In the genomic region with DNA sequence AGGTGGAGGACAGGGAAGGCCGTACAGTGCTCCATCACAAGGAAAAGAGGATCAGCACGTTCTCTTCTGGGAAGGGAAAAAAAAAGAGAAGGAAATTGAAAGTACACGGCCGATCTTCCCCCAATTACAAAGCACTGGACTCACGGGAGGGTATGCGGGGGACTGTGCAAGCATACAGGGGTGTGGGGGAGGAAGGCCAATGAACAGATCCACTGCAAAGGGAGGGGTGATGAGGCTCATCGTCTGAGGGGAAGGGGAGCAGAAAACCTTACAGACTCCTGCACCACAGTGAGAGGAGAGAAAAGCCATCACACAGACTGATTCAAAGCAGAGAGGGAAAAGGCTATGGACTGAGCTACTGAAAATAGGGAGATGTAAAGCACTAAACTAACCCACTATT, we compare ENCODE assay signal across 9 cellular contexts. TPM values are rescaled to one million over a fixed set of nuclear protein-coding genes. Genes with fewer than 3 reads are reported as not detected.
DNase-seq lines count a peak whose midpoint lies in the region; ATAC-seq, FAIRE-seq and TF ChIP-seq lines count a peak whose summit lies in the region.
"Had no signal": no experiment of that assay in that cellular context is flagged by ENCODE, and none has a peak within 500 bp of the region (broad histone marks: within the 10 kb centered on the region; RNA-seq: fewer than 3 reads in every experiment).

No MANE protein-coding gene starts in this region.

- no peak for TF ChIP-seq RAD21 in GM12878 (IDR thresholded peaks at IDR 0.05; ENCODE audit: insufficient read depth, low read depth, low read length)

- H3K4me3 ChIP-seq in right cardiac atrium (ENCODE audit: low read length) (peak overlapping the region; percentile 67), GM12878 (peak overlapping the region; percentile 64), mesendoderm (ENCODE audit: low read length) (no peak overlapping the region)

- TF ChIP-seq CTCF in GM12878 (IDR thresholded peaks at IDR 0.05 in 2 of 3, conservative IDR thresholded peaks at IDR 0.05 in 1 of 3; ENCODE audit: control insufficient read depth in 2 of 3, extremely low read depth in 1 of 3, insufficient read depth in 1 of 3, low read depth in 3 of 3, low read length in 3 of 3) = no peak

- H3K18ac ChIP-seq in mesendoderm (ENCODE audit: low read length) = no peak overlapping the region

- RAD21 ChIA-PET in GM12878 (lab: Charles Lee; ENCODE audit: unreplicated experiment) = interaction anchor here (1.1 to 2.1 kb wide), 2 partner anchors 21 to 144 kb away, joined by 4 to 10 read pairs; no protein-coding TSS in a partner anchor

- 30% methylated on average over 7 of the region's 7 CpGs for WGBS in right cardiac atrium
- WGBS in GM12878 (ENCODE audit: insufficient coverage, insufficient replicate concordance, low lambda C conversion rate, missing lambda C conversion rate) = 24% methylated on average over 5 of the region's 7 CpGs
- no CpG with 5 or more reads among the region's 7 CpGs for WGBS in mesendoderm (ENCODE audit: extremely low coverage, insufficient coverage, low lambda C conversion rate)

- H3K4me1 ChIP-seq in right cardiac atrium (ENCODE audit: control insufficient read depth, insufficient read depth, low read length) = peaks cover 11% of the 10 kb centered on the region
- H3K4me1 ChIP-seq in GM12878 (ENCODE audit: control insufficient read depth, insufficient read depth, low read length) = peaks cover 2% of the 10 kb centered on the region; the same call in 1 of the 2 replicates
- no peaks in the 10 kb centered on the region for H3K4me1 ChIP-seq in mesendoderm (ENCODE audit: control insufficient read depth, low read depth, low read length)

- DNase-seq in right cardiac atrium = no peak
- DNase-seq in Right ventricle myocardium superior = no peak
- no peak for DNase-seq in GM12878 (ENCODE audit: low read depth, low spot score)
- DNase-seq in mesendoderm = no peak
- no peak for DNase-seq in H54 (ENCODE audit: insufficient read length, low spot score)
- no peak for DNase-seq in EL

- no peak overlapping the region for H4K8ac ChIP-seq in mesendoderm (ENCODE audit: low read depth, low read length)

- no peaks in the 10 kb centered on the region for H3K79me1 ChIP-seq in mesendoderm (ENCODE audit: low read length)

- POLR2A ChIA-PET in GM12878 (lab: Charles Lee) = interaction anchor here (0.5 to 3.0 kb wide), 6 partner anchors 8 to 206 kb away, joined by 3 to 9 read pairs (median 4); no protein-coding TSS in a partner anchor

- no peak overlapping the region for H2AK5ac ChIP-seq in mesendoderm (ENCODE audit: low read length)

- H3K36me3 ChIP-seq in GM12878 (ENCODE audit: control insufficient read depth in 2 of 2, insufficient read depth in 2 of 2, low read length in 1 of 2) = no peaks in the 10 kb centered on the region; a peak in 1 of 4 replicates
- no peaks in the 10 kb centered on the region for H3K36me3 ChIP-seq in mesendoderm (ENCODE audit: control insufficient read depth, insufficient read depth, low read length)

- no peak for TF ChIP-seq EP300 in GM12878 (IDR thresholded peaks at IDR 0.05; ENCODE audit: borderline replicate concordance in 1 of 2, control insufficient read depth in 1 of 2, low read depth in 2 of 2, low read length in 2 of 2)

- H3K79me2 ChIP-seq in GM12878 (ENCODE audit: control insufficient read depth, insufficient read depth, low read length) = peaks cover 28% of the 10 kb centered on the region
- peaks cover 3% of the 10 kb centered on the region for H3K79me2 ChIP-seq in mesendoderm (ENCODE audit: control insufficient read depth, insufficient read depth, low read length)

- FAIRE-seq in GM12878 (lab: Jason Lieb, UNC) (no peak), H54 (lab: Jason Lieb, UNC) (no peak)
- FAIRE-seq: TTC549 had no signal

- ATAC-seq in right cardiac atrium (no peak), Right ventricle myocardium superior (ENCODE audit: poor library complexity) (no peak), GM12878 (no peak), GM21737 (IDR thresholded peaks at IDR 0.05; ENCODE audit: unreplicated experiment) (no peak), GM21576 (IDR thresholded peaks at IDR 0.05; ENCODE audit: unreplicated experiment) (no peak)

- no peak overlapping the region for H2BK15ac ChIP-seq in mesendoderm (replicated peaks; ENCODE audit: low read depth)

- CTCF ChIA-PET in GM12878 (lab: Yijun Ruan, JAX) = interaction anchor here (0.9 to 2.9 kb wide), 5 partner anchors 9 to 152 kb away, joined by 3 to 12 read pairs (median 3); a partner anchor contains a TSS

- H3K9me3 ChIP-seq in right cardiac atrium (ENCODE audit: control insufficient read depth, low read length) (no peaks in the 10 kb centered on the region), GM12878 (replicated peaks; ENCODE audit: control insufficient read depth, insufficient read depth, low read length) (no peaks in the 10 kb centered on the region; the same call in 2 of the 3 replicates)

- no peaks in the 10 kb centered on the region for H4K20me1 ChIP-seq in GM12878 (ENCODE audit: control insufficient read depth, insufficient read depth)

- no peak overlapping the region for H4K5ac ChIP-seq in mesendoderm (ENCODE audit: low read length)

- TF ChIP-seq POLR2A in GM12878 (IDR thresholded peaks at IDR 0.05; ENCODE audit: low read depth, low read length) = no peak
- TF ChIP-seq POLR2A in H54 (IDR thresholded peaks at IDR 0.05; ENCODE audit: low read depth, low read length) = no peak

- peak overlapping the region; percentile 76 for H3K9ac ChIP-seq in GM12878 (ENCODE audit: control insufficient read depth, insufficient read depth, low read length)
- H3K9ac ChIP-seq in mesendoderm (ENCODE audit: low read length) = peak overlapping the region; percentile 65

- SMC1A ChIA-PET in GM12878 (lab: Charles Lee; ENCODE audit: uncharacterized antibody, unreplicated experiment) = interaction anchor here (0.7 to 1.9 kb wide), 6 partner anchors 11 to 164 kb away, joined by 3 to 5 read pairs (median 4); a partner anchor contains a TSS

- no TSS peak for BruUV-seq in GM12878 (replicated peaks; lab: Mats Ljungman, UMichigan)

- no peak overlapping the region for H3K4ac ChIP-seq in mesendoderm (ENCODE audit: low read depth, low read length)

- no peak overlapping the region for H2BK5ac ChIP-seq in mesendoderm (ENCODE audit: low read length)

- in situ Hi-C loops in GM12878 (cut with MboI) = loop anchor here (10.0 kb wide), 2 partner anchors 85 to 435 kb away; a partner anchor contains a TSS

- no peak overlapping the region for H2BK120ac ChIP-seq in mesendoderm (ENCODE audit: low read depth, low read length)

- H3K27ac ChIP-seq in right cardiac atrium (ENCODE audit: low read length) = no peak overlapping the region
- peak overlapping the region; percentile 73 for H3K27ac ChIP-seq in GM12878 (ENCODE audit: control insufficient read depth, insufficient read depth)
- H3K27ac ChIP-seq in mesendoderm (ENCODE audit: low read depth, low read length) = no peak overlapping the region

- H3K56ac ChIP-seq in mesendoderm (ENCODE audit: low read length) = peak overlapping the region; percentile 56

- H3K27me3 ChIP-seq in right cardiac atrium (ENCODE audit: control insufficient read depth, insufficient read depth) (no peaks in the 10 kb centered on the region), GM12878 (replicated peaks in 1 of 2; ENCODE audit: control insufficient read depth in 2 of 2, insufficient read depth in 2 of 2, low read length in 1 of 2) (no peaks in the 10 kb centered on the region), mesendoderm (ENCODE audit: insufficient read depth, low read length, poor library complexity) (no peaks in the 10 kb centered on the region)

- no peak overlapping the region for H2AFZ ChIP-seq in GM12878 (ENCODE audit: control insufficient read depth, low read depth, low read length)

- intact Hi-C loops in right cardiac atrium (cut with DNase I) (loop anchor here in 1 of 4 donors (5.0 kb wide), 1 partner anchor 87 kb away; a partner anchor contains a TSS), Right ventricle myocardium superior (cut with DNase I) (no loop called here), GM12878 (cut with micrococcal nuclease; ENCODE audit: unreplicated experiment) (no loop called here)

- no peak overlapping the region for H3K23ac ChIP-seq in mesendoderm (ENCODE audit: low read length)

- peak overlapping the region; percentile 68 for H3K4me2 ChIP-seq in GM12878 (ENCODE audit: control insufficient read depth, insufficient read depth)
- H3K4me2 ChIP-seq in mesendoderm (ENCODE audit: low read length) = peak overlapping the region; percentile 38

RNA-seq across cellular contexts. Expression of a gene that starts 1.1 kb away (rescaled TPM):
- total RNA-seq in right cardiac atrium = 10 to 100 TPM; 24.1 to 32.3 (median 25.6) TPM
- polyA plus RNA-seq in right cardiac atrium = 16.7 TPM
- total RNA-seq in Right ventricle myocardium superior = 20.9 TPM
- total RNA-seq in GM12878 (2013; cell fraction: nucleolus; rRNA removed) = 24.1 and 25.5 TPM in 2 replicates
- 34.2 and 35.8 TPM in 2 replicates for total RNA-seq in GM12878 (2014; rRNA removed)
- 18.1 and 19.9 TPM in 2 replicates for total RNA-seq in GM12878 (2014; rRNA removed; fragmentation: Illumina TruSeq; extraction: Trizol)
- total RNA-seq in GM12878 (2021) = 53.2 and 55.5 TPM in 2 replicates
- 16.5 TPM for polyA plus RNA-seq in GM12878 (2011; ENCODE audit: low read depth)
- 20.2 and 30.0 TPM in 2 replicates for polyA plus RNA-seq in GM12878 (2011; rRNA removed)
- polyA plus RNA-seq in GM12878 (2011; cell fraction: cytosol; rRNA removed) = 39.3 and 42.8 TPM in 2 replicates
- polyA plus RNA-seq in GM12878 (2011; cell fraction: nucleus; rRNA removed) = 40.3 and 45.6 TPM in 2 replicates
- 44.5 and 50.1 TPM in 2 replicates for polyA plus RNA-seq in GM12878 (2012)
- 24.6 and 36.1 TPM in 2 replicates for polyA plus RNA-seq in GM12878 (2014; fragmentation: Illumina TruSeq; extraction: Trizol)
- 1 to 10 TPM; 4.1 to 6.3 TPM for polyA plus RNA-seq in GM12878 (2014; fragmentation: Nextera tagmentation; extraction: Ambion mirVana)
- polyA plus RNA-seq in GM12878 (2014; rRNA removed) = 29.8 and 31.1 TPM in 2 replicates
- polyA plus RNA-seq in GM12878 (2016; fragmentation: Nextera tagmentation; extraction: Ambion mirVana) = 10 to 100 TPM; 49.7 to 52.3 TPM
- 21.6 and 29.1 TPM in 2 replicates for polyA minus RNA-seq in GM12878 (2011; rRNA and poly(A)+ RNA removed)
- polyA minus RNA-seq in GM12878 (2011; cell fraction: cytosol; rRNA and poly(A)+ RNA removed) = 17.2 and 20.5 TPM in 2 replicates
- polyA minus RNA-seq in GM12878 (2011; cell fraction: nucleus; rRNA and poly(A)+ RNA removed) = 10.4 and 16.8 TPM in 2 replicates
- 26.8 TPM for polyA plus RNA-seq in mesendoderm (2013, experiment 1 of 2)
- 24.9 TPM for polyA plus RNA-seq in mesendoderm (2013, experiment 2 of 2)

RNA-seq across cellular contexts. Expression of a gene that starts 9.7 kb away (rescaled TPM):
- 100 to 1,000 TPM in 3 of 4 donors, 10 to 100 TPM in 1; 97.8 to 115 (median 103) TPM for total RNA-seq in right cardiac atrium
- polyA plus RNA-seq in right cardiac atrium = 155 TPM
- 93.2 TPM for total RNA-seq in Right ventricle myocardium superior
- total RNA-seq in GM12878 (2013; cell fraction: nucleolus; rRNA removed) = 41.1 and 41.9 TPM in 2 replicates
- 193 and 198 TPM in 2 replicates for total RNA-seq in GM12878 (2014; rRNA removed)
- 151 and 170 TPM in 2 replicates for total RNA-seq in GM12878 (2014; rRNA removed; fragmentation: Illumina TruSeq; extraction: Trizol)
- 129 and 147 TPM in 2 replicates for total RNA-seq in GM12878 (2021)
- 584 TPM for polyA plus RNA-seq in GM12878 (2011; ENCODE audit: low read depth)
- polyA plus RNA-seq in GM12878 (2011; rRNA removed) = 173 and 243 TPM in 2 replicates
- 172 and 178 TPM in 2 replicates for polyA plus RNA-seq in GM12878 (2011; cell fraction: cytosol; rRNA removed)
- polyA plus RNA-seq in GM12878 (2011; cell fraction: nucleus; rRNA removed) = 72.5 and 117 TPM in 2 replicates
- polyA plus RNA-seq in GM12878 (2012) = 267 and 272 TPM in 2 replicates
- 208 and 233 TPM in 2 replicates for polyA plus RNA-seq in GM12878 (2014; fragmentation: Illumina TruSeq; extraction: Trizol)
- 100 to 1,000 TPM; 105 to 204 TPM for polyA plus RNA-seq in GM12878 (2014; fragmentation: Nextera tagmentation; extraction: Ambion mirVana)
- polyA plus RNA-seq in GM12878 (2014; rRNA removed) = 211 and 224 TPM in 2 replicates
- 100 to 1,000 TPM; 229 to 245 TPM for polyA plus RNA-seq in GM12878 (2016; fragmentation: Nextera tagmentation; extraction: Ambion mirVana)
- polyA minus RNA-seq in GM12878 (2011; rRNA and poly(A)+ RNA removed) = 61.1 and 63.5 TPM in 2 replicates
- polyA minus RNA-seq in GM12878 (2011; cell fraction: cytosol; rRNA and poly(A)+ RNA removed) = 22.7 and 22.9 TPM in 2 replicates
- 32.8 and 39.2 TPM in 2 replicates for polyA minus RNA-seq in GM12878 (2011; cell fraction: nucleus; rRNA and poly(A)+ RNA removed)
- polyA plus RNA-seq in mesendoderm (2013, experiment 1 of 2) = 81.7 TPM
- polyA plus RNA-seq in mesendoderm (2013, experiment 2 of 2) = 81.7 TPM

RNA-seq across cellular contexts. Expression of a gene that starts 19.6 kb away (rescaled TPM):
- 1 to 10 TPM; 6.1 to 7.7 (median 7.4) TPM for total RNA-seq in right cardiac atrium
- polyA plus RNA-seq in right cardiac atrium = 4.7 TPM
- 2.6 TPM for total RNA-seq in Right ventricle myocardium superior
- total RNA-seq in GM12878 (2013; cell fraction: nucleolus; rRNA removed) = 13.9 and 14.4 TPM in 2 replicates
- total RNA-seq in GM12878 (2014; rRNA removed) = 8.3 and 10.1 TPM in 2 replicates
- total RNA-seq in GM12878 (2014; rRNA removed; fragmentation: Illumina TruSeq; extraction: Trizol) = 3.5 and 3.7 TPM in 2 replicates
- total RNA-seq in GM12878 (2021) = 4.9 and 7.2 TPM in 2 replicates
- 13.4 TPM for polyA plus RNA-seq in GM12878 (2011; ENCODE audit: low read depth)
- 0.42 and 1.1 TPM in 2 replicates for polyA plus RNA-seq in GM12878 (2011; rRNA removed)
- polyA plus RNA-seq in GM12878 (2011; cell fraction: cytosol; rRNA removed) = 1.2 and 1.9 TPM in 2 replicates
- 3.3 and 4.9 TPM in 2 replicates for polyA plus RNA-seq in GM12878 (2011; cell fraction: nucleus; rRNA removed)
- polyA plus RNA-seq in GM12878 (2012) = 14.6 and 21.8 TPM in 2 replicates
- polyA plus RNA-seq in GM12878 (2014; fragmentation: Illumina TruSeq; extraction: Trizol) = 0.36 and 2.4 TPM in 2 replicates
- 1 to 10 TPM in 1 of 2 experiments, under 1 TPM in 1; 0.72 to 2.8 TPM for polyA plus RNA-seq in GM12878 (2014; fragmentation: Nextera tagmentation; extraction: Ambion mirVana)
- 6.5 and 8.7 TPM in 2 replicates for polyA plus RNA-seq in GM12878 (2014; rRNA removed)
- 1 to 10 TPM; 1.9 to 2.9 TPM for polyA plus RNA-seq in GM12878 (2016; fragmentation: Nextera tagmentation; extraction: Ambion mirVana)
- 1.1 and 1.5 TPM in 2 replicates for polyA minus RNA-seq in GM12878 (2011; rRNA and poly(A)+ RNA removed)
- 0.31 and 1.5 TPM in 2 replicates for polyA minus RNA-seq in GM12878 (2011; cell fraction: cytosol; rRNA and poly(A)+ RNA removed)
- polyA minus RNA-seq in GM12878 (2011; cell fraction: nucleus; rRNA and poly(A)+ RNA removed) = 0.97 and 2.2 TPM in 2 replicates
- 2.0 TPM for polyA plus RNA-seq in mesendoderm (2013, experiment 1 of 2)
- polyA plus RNA-seq in mesendoderm (2013, experiment 2 of 2) = 2.2 TPM

RNA-seq across cellular contexts. Expression of a gene that starts 29.6 kb away (rescaled TPM):
- 10 to 100 TPM in 2 of 4 donors, 1 to 10 TPM in 2; 8.6 to 17.5 (median 13.0) TPM for total RNA-seq in right cardiac atrium
- 21.9 TPM for polyA plus RNA-seq in right cardiac atrium
- 10.9 TPM for total RNA-seq in Right ventricle myocardium superior
- 0.31 and 2.1 TPM in 2 replicates for total RNA-seq in GM12878 (2013; cell fraction: nucleolus; rRNA removed)
- total RNA-seq in GM12878 (2014; rRNA removed) = 0.05 and 0.11 TPM in 2 replicates
- not detected in 2 replicates for total RNA-seq in GM12878 (2014; rRNA removed; fragmentation: Illumina TruSeq; extraction: Trizol)
- total RNA-seq in GM12878 (2021) = 0.21 and 0.43 TPM in 2 replicates
- 1.6 TPM for polyA plus RNA-seq in GM12878 (2011; ENCODE audit: low read depth)
- polyA plus RNA-seq in GM12878 (2011; rRNA removed) = 0.27 and 0.30 TPM in 2 replicates
- 0.18 and 0.43 TPM in 2 replicates for polyA plus RNA-seq in GM12878 (2011; cell fraction: cytosol; rRNA removed)
- polyA plus RNA-seq in GM12878 (2011; cell fraction: nucleus; rRNA removed) = 0.13 and 0.19 TPM in 2 replicates
- polyA plus RNA-seq in GM12878 (2012) = 1.2 and 1.3 TPM in 2 replicates
- polyA plus RNA-seq in GM12878 (2014; fragmentation: Illumina TruSeq; extraction: Trizol) = 0.16 and 1.5 TPM in 2 replicates
- polyA plus RNA-seq in GM12878 (2014; fragmentation: Nextera tagmentation; extraction: Ambion mirVana) = under 1 TPM in 1 of 2 experiments, not detected in 1; 0.09 TPM
- not detected in 2 replicates for polyA plus RNA-seq in GM12878 (2014; rRNA removed)
- under 1 TPM; 0.09 to 0.57 TPM for polyA plus RNA-seq in GM12878 (2016; fragmentation: Nextera tagmentation; extraction: Ambion mirVana)
- 0.37 and 0.57 TPM in 2 replicates for polyA minus RNA-seq in GM12878 (2011; rRNA and poly(A)+ RNA removed)
- not detected in 2 replicates for polyA minus RNA-seq in GM12878 (2011; cell fraction: cytosol; rRNA and poly(A)+ RNA removed)
- 0.12 and 0.29 TPM in 2 replicates for polyA minus RNA-seq in GM12878 (2011; cell fraction: nucleus; rRNA and poly(A)+ RNA removed)
- polyA plus RNA-seq in mesendoderm (2013, experiment 1 of 2) = 17.3 TPM
- 17.7 TPM for polyA plus RNA-seq in mesendoderm (2013, experiment 2 of 2)
